ENCODE assay signal across 15 cellular contexts in genomic region chr12:46468813-46469212, GRCh38.
DNase-seq lines count a peak whose midpoint lies in the region; ATAC-seq, FAIRE-seq and TF ChIP-seq lines count a peak whose summit lies in the region.
"Had no signal": no experiment of that assay in that cellular context is flagged by ENCODE, and none has a peak within 500 bp of the region (broad histone marks: within the 10 kb centered on the region; RNA-seq: fewer than 3 reads in every experiment).

No MANE protein-coding gene starts in this region.

- TF ChIP-seq POLR2A in HCT116 (IDR thresholded peaks at IDR 0.05; ENCODE audit: borderline replicate concordance, extremely low read depth, insufficient read depth, insufficient read length) (no peak), endothelial cell of umbilical vein (IDR thresholded peaks at IDR 0.05; ENCODE audit: low read depth, low read length) (no peak), Peyer's patch (IDR thresholded peaks at IDR 0.05) (no peak)

- H3K4me3 ChIP-seq in left ventricle myocardium inferior: no peak overlapping the region
- H3K4me3 ChIP-seq in HCT116 (replicated peaks in 1 of 2; ENCODE audit: low read depth in 1 of 2, low read length in 2 of 2): peak overlapping the region in 1 of 2 experiments; percentile 29; a peak in 1 of 4 replicates
- no peak overlapping the region for H3K4me3 ChIP-seq in OCI-LY3 (ENCODE audit: low read length)
- H3K4me3 ChIP-seq in endothelial cell of umbilical vein (replicated peaks in 1 of 3; ENCODE audit: insufficient read depth in 1 of 3, low read depth in 1 of 3, low read length in 3 of 3): no peak overlapping the region
- H3K4me3 ChIP-seq in Peyer's patch: no peak overlapping the region
- no peak overlapping the region for H3K4me3 ChIP-seq in neural progenitor cell

- H3K79me2 ChIP-seq in HCT116 (ENCODE audit: insufficient read depth, low read length) (peaks cover 16% of the 10 kb centered on the region), OCI-LY3 (ENCODE audit: low read length) (peaks cover 25% of the 10 kb centered on the region), endothelial cell of umbilical vein (ENCODE audit: control insufficient read depth, insufficient read depth, low read length) (no peaks in the 10 kb centered on the region), neural progenitor cell (ENCODE audit: low read depth) (no peaks in the 10 kb centered on the region)

- no peaks in the 10 kb centered on the region for H3K27me3 Mint-ChIP-seq in neural progenitor cell (ENCODE audit: insufficient read depth, low read depth)

- peaks cover 64% of the 10 kb centered on the region for H3K4me1 ChIP-seq in left ventricle myocardium inferior
- H3K4me1 ChIP-seq in HCT116 (ENCODE audit: control insufficient read depth in 1 of 2, insufficient read depth in 2 of 2, low read length in 2 of 2): peaks cover 65 to 80% of the 10 kb centered on the region in 2 experiments
- H3K4me1 ChIP-seq in OCI-LY3 (ENCODE audit: low read length): peaks cover 65% of the 10 kb centered on the region
- H3K4me1 ChIP-seq in endothelial cell of umbilical vein (ENCODE audit: control insufficient read depth, extremely low read depth, insufficient read depth, low read length): peaks cover 53% of the 10 kb centered on the region
- H3K4me1 ChIP-seq in Peyer's patch: peaks cover 0 to 22% (median 3%) of the 10 kb centered on the region in 4 donors
- no peaks in the 10 kb centered on the region for H3K4me1 ChIP-seq in neural progenitor cell

- H3K9ac ChIP-seq in HCT116 (ENCODE audit: low read length): peak overlapping the region; percentile 53
- H3K9ac ChIP-seq in OCI-LY3 (ENCODE audit: low read length): no peak overlapping the region
- H3K9ac ChIP-seq in endothelial cell of umbilical vein (replicated peaks; ENCODE audit: extremely low read depth, insufficient read depth, low read length): no peak overlapping the region
- no peak overlapping the region for H3K9ac ChIP-seq in neural progenitor cell

- H3K27ac ChIP-seq in left ventricle myocardium inferior (replicated peaks) (peak overlapping the region; percentile 68), HCT116 (ENCODE audit: low read depth, low read length) (peak overlapping the region; percentile 100), OCI-LY3 (ENCODE audit: low read length) (no peak overlapping the region), endothelial cell of umbilical vein (ENCODE audit: insufficient read depth, low read depth, low read length) (no peak overlapping the region), Peyer's patch (no peak overlapping the region), neural progenitor cell (no peak overlapping the region)

- H3K36me3 ChIP-seq in left ventricle myocardium inferior (no peaks in the 10 kb centered on the region), HCT116 (ENCODE audit: control insufficient read depth in 1 of 2, insufficient read depth in 2 of 2, low read length in 2 of 2) (peaks cover 0 to 12% of the 10 kb centered on the region in 2 experiments; a peak in 1 of 4 replicates), OCI-LY3 (replicated peaks; ENCODE audit: low read depth, low read length) (no peaks in the 10 kb centered on the region), endothelial cell of umbilical vein (ENCODE audit: control insufficient read depth in 2 of 2, extremely low read depth in 1 of 2, insufficient read depth in 2 of 2, low read length in 2 of 2) (no peaks in the 10 kb centered on the region), Peyer's patch (no peaks in the 10 kb centered on the region), neural progenitor cell (no peaks in the 10 kb centered on the region)

- intact Hi-C loops in left ventricle myocardium inferior (cut with micrococcal nuclease): no loop called here
- intact Hi-C loops in left cardiac atrium (cut with DNase I): loop anchor here in 1 of 2 donors (5.0 kb wide), 1 partner anchor 188 kb away; no protein-coding TSS in a partner anchor
- intact Hi-C loops in HCT116 (cut with micrococcal nuclease): loop anchor here (2.0 to 10.0 kb wide), 2 partner anchors 96 to 556 kb away; partner anchors contain the start of gene SLC38A2
- intact Hi-C loops in endothelial cell of umbilical vein (cut with micrococcal nuclease): loop anchor here (1.0 kb wide), 1 partner anchor 24 kb away; no protein-coding TSS in a partner anchor

- dilution Hi-C loops in endothelial cell of umbilical vein (cut with MboI; ENCODE audit: extremely low pct_ligation_motif_present, low sequenced_read_pairs): no loop called here

- H3K9me2 ChIP-seq in HCT116 (ENCODE audit: insufficient read depth): no peaks in the 10 kb centered on the region

- H4K20me1 ChIP-seq in HCT116 (ENCODE audit: insufficient read depth) (no peaks in the 10 kb centered on the region), OCI-LY3 (ENCODE audit: insufficient read depth, low read length) (no peaks in the 10 kb centered on the region), endothelial cell of umbilical vein (replicated peaks; ENCODE audit: control insufficient read depth, extremely low read depth, insufficient read depth, low read length) (no peaks in the 10 kb centered on the region), neural progenitor cell (ENCODE audit: low read depth) (no peaks in the 10 kb centered on the region)

- BruUV-seq in HCT116 (replicated peaks; lab: Mats Ljungman, UMichigan): no TSS peak
- no TSS peak for BruUV-seq in endothelial cell of umbilical vein (replicated peaks; lab: Mats Ljungman, UMichigan)

- ATAC-seq in left cardiac atrium (no peak), HCT116 (no peak)
- ATAC-seq: CD8-positive, alpha-beta T cell had no signal

- no peaks in the 10 kb centered on the region for H3K9me1 ChIP-seq in endothelial cell of umbilical vein (replicated peaks; ENCODE audit: control insufficient read depth, extremely low read depth, insufficient read depth, low read length)

- no peak for DNase-seq in left ventricle myocardium inferior
- no peak for DNase-seq in left cardiac atrium
- DNase-seq in HCT116 (ENCODE audit: low read depth, low spot score): no peak
- no peak for DNase-seq in endothelial cell of umbilical vein (ENCODE audit: low read depth, low spot score)
- DNase-seq in Peyer's patch: no peak
- no peak for DNase-seq in D721Med (ENCODE audit: insufficient read length, low spot score)
- DNase-seq in neural progenitor cell (ENCODE audit: low spot score): no peak
- DNase-seq: CD8-positive, alpha-beta T cell; COR-L47; DND-41; GF-D8; HCEC 1CT had no signal

- POLR2A ChIA-PET in HCT116 (lab: Charles Lee) (interaction anchor here (1.1 to 2.7 kb wide), 3 partner anchors 17 to 111 kb away, joined by 3 to 10 read pairs (median 3); no protein-coding TSS in a partner anchor), endothelial cell of umbilical vein (lab: Charles Lee) (no interaction called here)

- TF ChIP-seq RAD21 in HCT116 (IDR thresholded peaks at IDR 0.05; ENCODE audit: low read depth): no peak

- H3K27ac Mint-ChIP-seq in neural progenitor cell: no peak overlapping the region
- H3K27ac Mint-ChIP-seq: CD14-positive monocyte; CD8-positive, alpha-beta T cell had no signal

- H3K4me2 ChIP-seq in HCT116 (ENCODE audit: low read length) (peak overlapping the region; percentile 65), OCI-LY3 (ENCODE audit: low read length) (peak overlapping the region; percentile 4; the same call in 1 of the 2 replicates), endothelial cell of umbilical vein (ENCODE audit: insufficient read depth, low read length) (peak overlapping the region; percentile 52), neural progenitor cell (no peak overlapping the region)

- no peaks in the 10 kb centered on the region for H3F3A ChIP-seq in neural progenitor cell (ENCODE audit: low read depth)

- no peaks in the 10 kb centered on the region for H3K36me3 Mint-ChIP-seq in neural progenitor cell
- H3K36me3 Mint-ChIP-seq: CD14-positive monocyte; CD8-positive, alpha-beta T cell had no signal

- H3K4me3 Mint-ChIP-seq in neural progenitor cell: no peak overlapping the region
- H3K4me3 Mint-ChIP-seq: CD14-positive monocyte; CD8-positive, alpha-beta T cell had no signal

- H3K4me1 Mint-ChIP-seq in neural progenitor cell: no peaks in the 10 kb centered on the region

- RAD21 ChIA-PET in HCT116 (lab: Charles Lee; ENCODE audit: low non-redundant PET in 1 of 2, low total read pairs in 2 of 2, uncharacterized antibody in 2 of 2, unreplicated experiment in 2 of 2): interaction anchor here in 1 of 2 experiments (0.5 kb wide), 1 partner anchor 24 kb away, joined by 3 read pairs; no protein-coding TSS in a partner anchor

- H3K27me3 ChIP-seq in left ventricle myocardium inferior (ENCODE audit: low read depth) (no peaks in the 10 kb centered on the region), HCT116 (ENCODE audit: insufficient read depth, low read length) (no peaks in the 10 kb centered on the region), OCI-LY3 (ENCODE audit: low read depth, low read length) (no peaks in the 10 kb centered on the region), endothelial cell of umbilical vein (ENCODE audit: control insufficient read depth in 2 of 2, insufficient read depth in 2 of 2, low read length in 2 of 2) (no peaks in the 10 kb centered on the region), Peyer's patch (no peaks in the 10 kb centered on the region), neural progenitor cell (no peaks in the 10 kb centered on the region)

- no peaks in the 10 kb centered on the region for H3K9me3 ChIP-seq in left ventricle myocardium inferior (replicated peaks)
- no peaks in the 10 kb centered on the region for H3K9me3 ChIP-seq in HCT116 (ENCODE audit: control insufficient read depth in 1 of 2, insufficient read depth in 1 of 2, low read depth in 1 of 2, low read length in 2 of 2)
- no peaks in the 10 kb centered on the region for H3K9me3 ChIP-seq in OCI-LY3 (ENCODE audit: insufficient read depth, low read length)
- no peaks in the 10 kb centered on the region for H3K9me3 ChIP-seq in endothelial cell of umbilical vein (replicated peaks; ENCODE audit: control insufficient read depth, insufficient read depth, low read length)
- H3K9me3 ChIP-seq in Peyer's patch: no peaks in the 10 kb centered on the region
- no peaks in the 10 kb centered on the region for H3K9me3 ChIP-seq in neural progenitor cell (ENCODE audit: low read depth)

- no peaks in the 10 kb centered on the region for H3K9me3 Mint-ChIP-seq in neural progenitor cell
- H3K9me3 Mint-ChIP-seq: CD14-positive monocyte; CD8-positive, alpha-beta T cell had no signal

- TF ChIP-seq CTCF in left ventricle myocardium inferior (IDR thresholded peaks at IDR 0.05; ENCODE audit: borderline replicate concordance) (no peak), HCT116 (IDR thresholded peaks at IDR 0.05 in 2 of 3, conservative IDR thresholded peaks at IDR 0.05 in 1 of 3; ENCODE audit: borderline replicate concordance in 1 of 3, insufficient read depth in 1 of 3, low read depth in 2 of 3, low read length in 2 of 3) (no peak), OCI-LY3 (IDR thresholded peaks at IDR 0.05; ENCODE audit: low read depth, low read length) (no peak), endothelial cell of umbilical vein (IDR thresholded peaks at IDR 0.05; ENCODE audit: extremely low read depth in 1 of 2, insufficient read depth in 1 of 2, low read depth in 1 of 2, low read length in 2 of 2) (no peak), Peyer's patch (IDR thresholded peaks at IDR 0.05) (no peak), D721Med (IDR thresholded peaks at IDR 0.05; ENCODE audit: insufficient read depth, missing control alignments) (no peak), neural progenitor cell (IDR thresholded peaks at IDR 0.05) (no peak)

- CTCF ChIA-PET in HCT116 (lab: Charles Lee): no interaction called here
- CTCF ChIA-PET in endothelial cell of umbilical vein (lab: Charles Lee): interaction anchor here (3.3 kb wide), 1 partner anchor 9 kb away, joined by 13 read pairs; no protein-coding TSS in a partner anchor

- H2AFZ ChIP-seq in HCT116 (ENCODE audit: low read depth, low read length, poor library complexity, severe bottlenecking) (no peak overlapping the region), OCI-LY3 (ENCODE audit: low read depth, low read length) (no peak overlapping the region), endothelial cell of umbilical vein (ENCODE audit: low read depth, low read length) (no peak overlapping the region), neural progenitor cell (replicated peaks) (no peak overlapping the region)

- FAIRE-seq in endothelial cell of umbilical vein (lab: Jason Lieb, UNC): no peak
- no peak for FAIRE-seq in D721Med (lab: Jason Lieb, UNC)
- FAIRE-seq: H1 had no signal

Comparison
In these comparisons a context has a peak if more than half of its experiments do, and no peak if none do; other contexts are left out.
1. H3K27ac ChIP-seq: peak in left ventricle myocardium inferior (single experiment) and HCT116 (single experiment); none in OCI-LY3 (single experiment), endothelial cell of umbilical vein (single experiment), Peyer's patch (0 of 4) and neural progenitor cell (single experiment).